Comparison of ENCODE assay signal across 11 cellular contexts in genomic region chr4:7779194-7779768, GRCh38.
DNase-seq lines count a peak whose midpoint lies in the region; ATAC-seq and TF ChIP-seq lines count a peak whose summit lies in the region.
"Had no signal": no experiment of that assay in that cellular context is flagged by ENCODE, and none has a peak within 500 bp of the region (broad histone marks: within the 10 kb centered on the region; RNA-seq: fewer than 3 reads in every experiment).

No MANE protein-coding gene starts in this region.

- no peak for TF ChIP-seq EP300 in SK-N-SH (IDR thresholded peaks at IDR 0.05; ENCODE audit: borderline replicate concordance in 1 of 2, low read depth in 1 of 2, low read length in 1 of 2)

- H3K79me2 ChIP-seq in GM23248 (ENCODE audit: insufficient read depth) (peaks cover 99% of the 10 kb centered on the region), SK-N-SH (ENCODE audit: insufficient read depth) (peaks cover 100% of the 10 kb centered on the region)

- H3K9me3 ChIP-seq in GM23248 (ENCODE audit: low read depth) (no peaks in the 10 kb centered on the region), adrenal gland (replicated peaks in 1 of 3) (no peaks in the 10 kb centered on the region), left ventricle myocardium inferior (replicated peaks) (no peaks in the 10 kb centered on the region), spleen (no peaks in the 10 kb centered on the region), SK-N-SH (no peaks in the 10 kb centered on the region)

- WGBS in GM23248 (ENCODE audit: low coverage in 1 of 2, low lambda C conversion rate in 2 of 2, missing lambda C conversion rate in 2 of 2), 2 experiments = 42 to 44% methylated on average over 11 of the region's 11 CpGs
- 65 to 76% (median 68%) methylated on average over 11 of the region's 11 CpGs for WGBS in adrenal gland, 4 donors
- 60 to 80% (median 76%) methylated on average over 11 of the region's 11 CpGs for WGBS in spleen, 5 donors
- WGBS in SK-N-SH (ENCODE audit: low lambda C conversion rate) = 88% methylated on average over 11 of the region's 11 CpGs

- no peaks in the 10 kb centered on the region for H3K9me2 ChIP-seq in GM23248 (ENCODE audit: insufficient read depth)
- H3K9me2 ChIP-seq in SK-N-SH = no peaks in the 10 kb centered on the region

- H3K9ac ChIP-seq in GM23248 = no peak overlapping the region
- H3K9ac ChIP-seq in SK-N-SH = no peak overlapping the region

- peaks cover 34% of the 10 kb centered on the region for H3K4me1 ChIP-seq in GM23248 (ENCODE audit: insufficient read depth)
- H3K4me1 ChIP-seq in adrenal gland (replicated peaks in 1 of 2) = peaks cover 0 to 14% of the 10 kb centered on the region in 2 donors
- peaks cover 40% of the 10 kb centered on the region for H3K4me1 ChIP-seq in left ventricle myocardium inferior
- peaks cover 5 to 40% (median 22%) of the 10 kb centered on the region in 6 donors for H3K4me1 ChIP-seq in spleen
- peaks cover 20 to 48% of the 10 kb centered on the region in 2 experiments; a peak in 3 of 4 replicates for H3K4me1 ChIP-seq in SK-N-SH (ENCODE audit: control insufficient read depth in 1 of 2, insufficient read depth in 2 of 2, low read depth in 1 of 2, low read length in 1 of 2)

- CTCF ChIA-PET in SK-N-SH (lab: Yijun Ruan, JAX) = interaction anchor here (0.6 to 3.9 kb wide), 5 partner anchors 9 to 431 kb away, joined by 3 to 27 read pairs (median 6); no protein-coding TSS in a partner anchor

- H3K4me3 ChIP-seq in GM23248 (no peak overlapping the region), adrenal gland (peak overlapping the region in 1 of 4 donors; percentile 21), left ventricle myocardium inferior (peak overlapping the region; percentile 42), spleen (peak overlapping the region in 1 of 8 donors; percentile 29), SK-N-SH (ENCODE audit: low read depth in 2 of 2, low read length in 1 of 2) (no peak overlapping the region)

- ATAC-seq in HG03354 (IDR thresholded peaks at IDR 0.05; ENCODE audit: poor library complexity, severe bottlenecking, unreplicated experiment) (no peak), GM21786 (IDR thresholded peaks at IDR 0.05; ENCODE audit: unreplicated experiment) (no peak)

- TF ChIP-seq CTCF in adrenal gland (IDR thresholded peaks at IDR 0.05) (no peak), left ventricle myocardium inferior (IDR thresholded peaks at IDR 0.05; ENCODE audit: borderline replicate concordance) (no peak), spleen (IDR thresholded peaks at IDR 0.05 in 8 of 11, conservative IDR thresholded peaks at IDR 0.05 in 3 of 11) (no peak), SK-N-SH (IDR thresholded peaks at IDR 0.05) (no peak)

- no peak for TF ChIP-seq RAD21 in SK-N-SH (IDR thresholded peaks at IDR 0.05; ENCODE audit: low read length)

- DNase-seq in GM23248 = peak; percentile 75
- peak in 1 of 7 donors; percentile 16 for DNase-seq in adrenal gland
- no peak for DNase-seq in left ventricle myocardium inferior
- DNase-seq in spleen = peak; percentile 31
- DNase-seq in SK-N-SH = no peak
- DNase-seq: activated CD8-positive, alpha-beta memory T cell treated with anti-CD3 and anti-CD28 coated beads, Interleukin-2, amount 50 U/mL, for 48 hours; DMS153; NCI-H187 treated with DMSO at 0.1 percent for 48 hours; T-helper 9 cell had no signal

- H3F3A ChIP-seq in GM23248 (ENCODE audit: insufficient read depth) (peaks cover 67% of the 10 kb centered on the region), SK-N-SH (replicated peaks; ENCODE audit: insufficient read depth) (peaks cover 32% of the 10 kb centered on the region)

- POLR2A ChIA-PET in SK-N-SH (lab: Yijun Ruan, JAX) = no interaction called here

- in situ Hi-C loops in GM23248 (cut with MboI) = no loop called here

- H3K27me3 ChIP-seq in GM23248 (replicated peaks; ENCODE audit: insufficient read depth) = no peaks in the 10 kb centered on the region
- no peaks in the 10 kb centered on the region for H3K27me3 ChIP-seq in adrenal gland
- no peaks in the 10 kb centered on the region for H3K27me3 ChIP-seq in left ventricle myocardium inferior (ENCODE audit: low read depth)
- no peaks in the 10 kb centered on the region for H3K27me3 ChIP-seq in spleen (replicated peaks in 1 of 7)
- no peaks in the 10 kb centered on the region for H3K27me3 ChIP-seq in SK-N-SH (ENCODE audit: insufficient read depth)

- H2AFZ ChIP-seq in GM23248 = no peak overlapping the region
- no peak overlapping the region for H2AFZ ChIP-seq in SK-N-SH (ENCODE audit: low read depth)

- no peak for TF ChIP-seq POLR2A in adrenal gland (IDR thresholded peaks at IDR 0.05)
- TF ChIP-seq POLR2A in spleen (IDR thresholded peaks at IDR 0.05) = no peak

- H3K4me2 ChIP-seq in GM23248 (ENCODE audit: unreplicated experiment) = peak overlapping the region; percentile 9
- H3K4me2 ChIP-seq in SK-N-SH = no peak overlapping the region

- H3K36me3 ChIP-seq in GM23248 (ENCODE audit: low read depth) = peaks cover 86% of the 10 kb centered on the region
- peaks cover 0 to 20% of the 10 kb centered on the region in 2 donors for H3K36me3 ChIP-seq in adrenal gland (replicated peaks in 1 of 2)
- H3K36me3 ChIP-seq in left ventricle myocardium inferior = peaks cover 8% of the 10 kb centered on the region
- H3K36me3 ChIP-seq in spleen = peaks cover 0 to 42% (median 5%) of the 10 kb centered on the region in 6 donors
- peaks cover 91 to 93% of the 10 kb centered on the region in 2 experiments for H3K36me3 ChIP-seq in SK-N-SH (replicated peaks in 1 of 2; ENCODE audit: control insufficient read depth in 1 of 2, insufficient read depth in 2 of 2, low read length in 1 of 2)

- intact Hi-C loops in adrenal gland (cut with DNase I) (no loop called here), left ventricle myocardium inferior (cut with micrococcal nuclease) (no loop called here), spleen (cut with DNase I; ENCODE audit: low total_unique reads) (no loop called here)

- peak overlapping the region; percentile 29 for H3K27ac ChIP-seq in GM23248
- peak overlapping the region in 3 of 5 donors; percentile 10 to 76 (median 43) for H3K27ac ChIP-seq in adrenal gland
- peak overlapping the region; percentile 36 for H3K27ac ChIP-seq in left ventricle myocardium inferior (replicated peaks)
- peak overlapping the region in 6 of 8 donors; percentile 36 to 78 (median 72) for H3K27ac ChIP-seq in spleen
- H3K27ac ChIP-seq in SK-N-SH (ENCODE audit: low read depth in 2 of 2, low read length in 1 of 2) = peak overlapping the region in 1 of 2 experiments; percentile 0; a peak in 1 of 4 replicates

- H4K20me1 ChIP-seq in GM23248 (ENCODE audit: insufficient read depth) (0 out of 2 replicates have a peak, but pooled peaks cover 9% of the 10 kb centered on the region), SK-N-SH (ENCODE audit: insufficient read depth) (peaks cover 47% of the 10 kb centered on the region)

TF ChIP-seq in SK-N-SH, 30 proteins besides CTCF, POLR2A, EP300 and RAD21:
- no peak for TF ChIP-seq TCF12 (IDR thresholded peaks at IDR 0.05)
- TF ChIP-seq TEAD4 (IDR thresholded peaks at IDR 0.05; ENCODE audit: borderline replicate concordance, insufficient read depth) = no peak
- no peak for TF ChIP-seq NRF1 (IDR thresholded peaks at IDR 0.05; ENCODE audit: low read depth, low read length)
- no peak for TF ChIP-seq RFX5 (IDR thresholded peaks at IDR 0.05; ENCODE audit: low read length)
- TF ChIP-seq IRF3 (IDR thresholded peaks at IDR 0.05; ENCODE audit: low read depth, low read length) = no peak
- TF ChIP-seq NFIC (IDR thresholded peaks at IDR 0.05; ENCODE audit: borderline replicate concordance) = no peak
- TF ChIP-seq, protein P1, sequence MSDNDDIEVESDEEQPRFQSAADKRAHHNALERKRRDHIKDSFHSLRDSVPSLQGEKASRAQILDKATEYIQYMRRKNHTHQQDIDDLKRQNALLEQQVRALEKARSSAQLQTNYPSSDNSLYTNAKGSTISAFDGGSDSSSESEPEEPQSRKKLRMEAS (IDR thresholded peaks at IDR 0.05; ENCODE audit: low read depth) = no peak
- TF ChIP-seq CHD2 (IDR thresholded peaks at IDR 0.05; ENCODE audit: low read length, partially characterized antibody) = no peak

Comparison
In these comparisons a context has a peak if more than half of its experiments do, and no peak if none do; other contexts are left out.
1. DNase-seq: peak in GM23248 (single experiment) and spleen (single experiment); none in left ventricle myocardium inferior (single experiment) and SK-N-SH (single experiment).